20 cellular contexts compared by ENCODE assay signal in the genomic region with DNA sequence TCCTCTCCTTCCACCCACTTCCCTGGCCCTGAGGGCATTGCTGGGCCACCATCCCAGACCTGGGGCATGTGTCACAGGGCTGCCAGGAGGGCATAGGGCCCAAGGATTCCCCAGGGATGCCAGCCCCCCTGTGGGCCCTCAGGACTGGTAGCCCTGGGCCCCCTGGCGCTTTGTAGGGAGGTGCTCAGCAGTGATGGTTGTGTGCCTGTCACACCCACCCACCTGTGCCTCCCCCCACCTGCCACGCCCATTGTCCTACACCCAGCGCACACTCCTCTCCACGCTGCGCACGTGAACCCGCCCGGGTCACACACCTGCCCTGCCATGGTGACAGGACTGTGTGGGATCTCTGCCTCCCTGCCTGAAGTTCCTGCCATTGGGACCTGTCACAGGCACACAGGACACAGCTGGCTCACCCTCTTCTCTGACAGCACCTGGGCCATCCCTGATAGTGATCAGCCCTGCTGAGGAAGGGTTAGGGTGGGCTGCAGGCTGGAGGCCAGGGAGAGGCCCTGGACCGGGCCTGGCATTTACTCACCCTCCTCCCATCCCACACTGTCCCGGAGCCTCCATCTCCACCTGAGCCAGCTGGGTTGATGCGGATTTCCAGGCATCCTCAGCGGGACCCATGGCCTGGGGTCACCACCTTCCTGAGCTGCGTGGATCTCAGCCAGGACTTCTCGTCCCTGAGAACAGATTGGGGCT. TPM values are rescaled to one million over a fixed set of nuclear protein-coding genes. Genes with fewer than 3 reads are reported as not detected.
DNase-seq lines count a peak whose midpoint lies in the region; ATAC-seq and TF ChIP-seq lines count a peak whose summit lies in the region.
"Had no signal": no experiment of that assay in that cellular context is flagged by ENCODE, and none has a peak within 500 bp of the region (broad histone marks: within the 10 kb centered on the region; RNA-seq: fewer than 3 reads in every experiment).

No MANE protein-coding gene starts in this region.

- H3K9ac ChIP-seq in IMR-90 (ENCODE audit: low read depth, low read length) (no peak overlapping the region), mesendoderm (ENCODE audit: low read length) (no peak overlapping the region)

- H3K4me3 ChIP-seq in IMR-90 (ENCODE audit: insufficient read depth, low read depth, low read length): no peak overlapping the region
- no peak overlapping the region for H3K4me3 ChIP-seq in mesendoderm (ENCODE audit: low read length)
- H3K4me3 ChIP-seq: SJCRH30 had no signal

- H2AFZ ChIP-seq in IMR-90 (replicated peaks; ENCODE audit: low read length, poor library complexity): peak overlapping the region; percentile 2

- no peak overlapping the region for H4K91ac ChIP-seq in IMR-90 (ENCODE audit: insufficient read depth, low read depth, low read length)

- H3K14ac ChIP-seq in IMR-90 (replicated peaks; ENCODE audit: low read depth, low read length): no peak overlapping the region

- H3K4ac ChIP-seq in IMR-90 (ENCODE audit: low read depth, low read length): no peak overlapping the region
- H3K4ac ChIP-seq in mesendoderm (ENCODE audit: low read depth, low read length): no peak overlapping the region

- H2AK9ac ChIP-seq in IMR-90 (replicated peaks; ENCODE audit: low read depth, low read length, poor library complexity): peak overlapping the region; percentile 55

- H3K27ac ChIP-seq in IMR-90 (ENCODE audit: insufficient read depth, low read length) (no peak overlapping the region), mesendoderm (ENCODE audit: low read depth, low read length) (no peak overlapping the region)
- H3K27ac ChIP-seq: RWPE1, SJCRH30 had no signal

- H3K9me3 Mint-ChIP-seq in activated CD8-positive, alpha-beta memory T cell treated with anti-CD3 and anti-CD28 coated beads, Interleukin-2, amount 10 ng/mL, durations not matched to agents 7 days and 5 days (ENCODE audit: low read depth): no peaks in the 10 kb centered on the region
- H3K9me3 Mint-ChIP-seq in type B pancreatic cell: no peaks in the 10 kb centered on the region
- H3K9me3 Mint-ChIP-seq in stimulated activated effector memory CD8-positive, alpha-beta T cell treated with anti-CD3 and anti-CD28 coated beads, Interleukin-12 subunit alpha, Interleukin-12 subunit beta, amount 100 ng/mL, for 72 hours: no peaks in the 10 kb centered on the region
- no peaks in the 10 kb centered on the region for H3K9me3 Mint-ChIP-seq in activated T-cell treated with anti-CD3 and anti-CD28 coated beads, Interleukin-2, amount 50 U/mL, for 72 hours

- TF ChIP-seq RAD21 in IMR-90 (IDR thresholded peaks at IDR 0.05; ENCODE audit: low read length): no peak

- peaks cover 18% of the 10 kb centered on the region for H4K20me1 ChIP-seq in IMR-90 (ENCODE audit: insufficient read depth, low read length)

- 40% methylated on average over 1 of the region's 14 CpGs; no CpG with 5 or more reads in 1 of the 2 experiments for WGBS in IMR-90 (ENCODE audit: extremely low coverage in 2 of 2, insufficient read length in 1 of 2), 2 experiments
- no CpG with 5 or more reads among the region's 14 CpGs for WGBS in mesendoderm (ENCODE audit: extremely low coverage, insufficient coverage, low lambda C conversion rate)

- H3K79me2 ChIP-seq in mesendoderm (ENCODE audit: control insufficient read depth, insufficient read depth, low read length): no peaks in the 10 kb centered on the region

- H3K4me1 ChIP-seq in IMR-90 (ENCODE audit: control insufficient read depth, insufficient read depth, low read length) (peaks cover 7% of the 10 kb centered on the region; the same call in 1 of the 2 replicates), mesendoderm (ENCODE audit: control insufficient read depth, low read depth, low read length) (peaks cover 2% of the 10 kb centered on the region)
- H3K4me1 ChIP-seq: SJCRH30 had no signal

- H3K79me1 ChIP-seq in IMR-90 (ENCODE audit: low read depth in 1 of 2, low read length in 2 of 2) (peaks cover 0 to 12% of the 10 kb centered on the region in 2 experiments; a peak in 2 of 4 replicates), mesendoderm (ENCODE audit: low read length) (no peaks in the 10 kb centered on the region)

- H3K4me2 ChIP-seq in IMR-90 (ENCODE audit: low read depth, low read length) (no peak overlapping the region), mesendoderm (ENCODE audit: low read length) (no peak overlapping the region)

- H3K36me3 ChIP-seq in IMR-90 (ENCODE audit: control insufficient read depth, insufficient read depth, low read length) (peaks cover 3% of the 10 kb centered on the region; the same call in 1 of the 2 replicates), mesendoderm (ENCODE audit: control insufficient read depth, insufficient read depth, low read length) (no peaks in the 10 kb centered on the region)
- H3K36me3 ChIP-seq: SJCRH30 had no signal

- no peak overlapping the region for H3K23ac ChIP-seq in IMR-90 (ENCODE audit: low read depth, low read length)
- no peak overlapping the region for H3K23ac ChIP-seq in mesendoderm (ENCODE audit: low read length)

- H2BK5ac ChIP-seq in IMR-90 (ENCODE audit: low read depth, low read length, poor library complexity, severe bottlenecking): no peak overlapping the region
- no peak overlapping the region for H2BK5ac ChIP-seq in mesendoderm (ENCODE audit: low read length)

- dilution Hi-C loops in IMR-90 (cut with HindIII; ENCODE audit: low sequenced_read_pairs, unreplicated experiment): no loop called here

- no peak overlapping the region for H4K5ac ChIP-seq in IMR-90 (ENCODE audit: low read depth, low read length)
- no peak overlapping the region for H4K5ac ChIP-seq in mesendoderm (ENCODE audit: low read length)

- peak; percentile 9 for DNase-seq in activated CD8-positive, alpha-beta memory T cell treated with anti-CD3 and anti-CD28 coated beads, Interleukin-2, amount 50 U/mL, for 4 hours
- DNase-seq in activated CD8-positive, alpha-beta memory T cell treated with anti-CD3 and anti-CD28 coated beads, Interleukin-2, amount 10 ng/mL, durations not matched to agents 7 days and 5 days: no peak
- DNase-seq in IMR-90 (no peak), mesenteric fat pad (ENCODE audit: low spot score) (peak; percentile 87), type B pancreatic cell (ENCODE audit: extremely low spot score, unreplicated experiment) (peak; percentile 57), mesendoderm (no peak)
- no peak for DNase-seq in stimulated activated effector memory CD8-positive, alpha-beta T cell treated with anti-CD3 and anti-CD28 coated beads, Interleukin-12 subunit alpha, Interleukin-12 subunit beta, amount 100 ng/mL, for 72 hours (ENCODE audit: low spot score in 2 of 2)
- no peak for DNase-seq in activated T-cell treated with anti-CD3 and anti-CD28 coated beads, Interleukin-2, amount 50 U/mL, for 72 hours
- DNase-seq: C1 segment of cervical spinal cord; GF-D8; HCEC 1CT; KBM-7; MV-4-11; NCI-H1417; NCI-H2029; NCI-H2171; NCI-H446; NK-92 treated with Interleukin-12 subunit alpha and Interleukin-12 subunit beta, amount 100 ng/mL, for 24 hours; SJCRH30 had no signal

- intact Hi-C loops in IMR-90 (cut with micrococcal nuclease): no loop called here

- TF ChIP-seq CTCF in IMR-90 (conservative IDR thresholded peaks at IDR 0.05; ENCODE audit: low read depth, low read length) (no peak), type B pancreatic cell (conservative IDR thresholded peaks at IDR 0.05) (no peak)

- TF ChIP-seq POLR2A in IMR-90 (IDR thresholded peaks at IDR 0.05; ENCODE audit: low read depth, low read length): no peak

- no peaks in the 10 kb centered on the region for H3K36me3 Mint-ChIP-seq in activated CD8-positive, alpha-beta memory T cell treated with anti-CD3 and anti-CD28 coated beads, Interleukin-2, amount 10 ng/mL, durations not matched to agents 7 days and 5 days
- no peaks in the 10 kb centered on the region for H3K36me3 Mint-ChIP-seq in type B pancreatic cell
- no peaks in the 10 kb centered on the region for H3K36me3 Mint-ChIP-seq in stimulated activated effector memory CD8-positive, alpha-beta T cell treated with anti-CD3 and anti-CD28 coated beads, Interleukin-12 subunit alpha, Interleukin-12 subunit beta, amount 100 ng/mL, for 72 hours
- H3K36me3 Mint-ChIP-seq in activated T-cell treated with anti-CD3 and anti-CD28 coated beads, Interleukin-2, amount 50 U/mL, for 72 hours (ENCODE audit: insufficient read depth in 2 of 2): no peaks in the 10 kb centered on the region

- H4K8ac ChIP-seq in IMR-90 (ENCODE audit: low read depth in 2 of 2, low read length in 2 of 2) (no peak overlapping the region), mesendoderm (ENCODE audit: low read depth, low read length) (no peak overlapping the region)

- in situ Hi-C loops in IMR-90 (cut with MboI; ENCODE audit: low sequenced_read_pairs): no loop called here

- no peak overlapping the region for H2BK20ac ChIP-seq in IMR-90 (ENCODE audit: low read depth, low read length)

- H3K4me1 Mint-ChIP-seq in activated CD8-positive, alpha-beta memory T cell treated with anti-CD3 and anti-CD28 coated beads, Interleukin-2, amount 10 ng/mL, durations not matched to agents 7 days and 5 days: peaks cover 7% of the 10 kb centered on the region
- peaks cover 6% of the 10 kb centered on the region for H3K4me1 Mint-ChIP-seq in type B pancreatic cell (ENCODE audit: unreplicated experiment)
- H3K4me1 Mint-ChIP-seq in stimulated activated effector memory CD8-positive, alpha-beta T cell treated with anti-CD3 and anti-CD28 coated beads, Interleukin-12 subunit alpha, Interleukin-12 subunit beta, amount 100 ng/mL, for 72 hours: no peaks in the 10 kb centered on the region
- peaks cover 4% of the 10 kb centered on the region for H3K4me1 Mint-ChIP-seq in activated T-cell treated with anti-CD3 and anti-CD28 coated beads, Interleukin-2, amount 50 U/mL, for 72 hours (ENCODE audit: low read depth)

- H3K18ac ChIP-seq in IMR-90 (ENCODE audit: low read depth, low read length) (no peak overlapping the region), mesendoderm (ENCODE audit: low read length) (no peak overlapping the region)

- CTCF ChIA-PET in activated CD8-positive, alpha-beta memory T cell treated with anti-CD3 and anti-CD28 coated beads, Interleukin-2, amount 10 ng/mL, durations not matched to agents 7 days and 5 days (lab: Charles Lee): no interaction called here
- CTCF ChIA-PET in IMR-90 (lab: Yijun Ruan, JAX): no interaction called here

- no TSS peak for BruUV-seq in IMR-90 (replicated peaks; lab: Mats Ljungman, UMichigan)

- no peak overlapping the region for H2BK120ac ChIP-seq in IMR-90 (ENCODE audit: low read depth, low read length)
- no peak overlapping the region for H2BK120ac ChIP-seq in mesendoderm (ENCODE audit: low read depth, low read length)

- H3K27me3 Mint-ChIP-seq in activated CD8-positive, alpha-beta memory T cell treated with anti-CD3 and anti-CD28 coated beads, Interleukin-2, amount 10 ng/mL, durations not matched to agents 7 days and 5 days: peaks cover 9% of the 10 kb centered on the region
- H3K27me3 Mint-ChIP-seq in type B pancreatic cell: no peaks in the 10 kb centered on the region
- H3K27me3 Mint-ChIP-seq in activated T-cell treated with anti-CD3 and anti-CD28 coated beads, Interleukin-2, amount 50 U/mL, for 72 hours (ENCODE audit: low read depth): no peaks in the 10 kb centered on the region

- H3K9me1 ChIP-seq in IMR-90 (ENCODE audit: insufficient read depth, low read length): 0 out of 2 replicates have a peak, but pooled peaks cover 4% of the 10 kb centered on the region

- H3K4me3 Mint-ChIP-seq in activated CD8-positive, alpha-beta memory T cell treated with anti-CD3 and anti-CD28 coated beads, Interleukin-2, amount 10 ng/mL, durations not matched to agents 7 days and 5 days: no peak overlapping the region
- no peak overlapping the region for H3K4me3 Mint-ChIP-seq in type B pancreatic cell
- H3K4me3 Mint-ChIP-seq in stimulated activated effector memory CD8-positive, alpha-beta T cell treated with anti-CD3 and anti-CD28 coated beads, Interleukin-12 subunit alpha, Interleukin-12 subunit beta, amount 100 ng/mL, for 72 hours: no peak overlapping the region
- H3K4me3 Mint-ChIP-seq in activated T-cell treated with anti-CD3 and anti-CD28 coated beads, Interleukin-2, amount 50 U/mL, for 72 hours: no peak overlapping the region

- H2AK5ac ChIP-seq in IMR-90 (ENCODE audit: low read depth, low read length) (no peak overlapping the region), mesendoderm (ENCODE audit: low read length) (no peak overlapping the region)

- ATAC-seq in activated CD8-positive, alpha-beta memory T cell treated with anti-CD3 and anti-CD28 coated beads, Interleukin-2, amount 10 ng/mL, durations not matched to agents 7 days and 5 days: no peak
- ATAC-seq in IMR-90 (ENCODE audit: low read depth): no peak
- no peak for ATAC-seq in stimulated activated effector memory CD8-positive, alpha-beta T cell treated with anti-CD3 and anti-CD28 coated beads, Interleukin-12 subunit alpha, Interleukin-12 subunit beta, amount 100 ng/mL, for 72 hours
- ATAC-seq in activated T-cell treated with anti-CD3 and anti-CD28 coated beads, Interleukin-2, amount 50 U/mL, for 72 hours (replicated peaks in 1 of 2): no peak

- no peaks in the 10 kb centered on the region for H3K9me3 ChIP-seq in IMR-90 (ENCODE audit: control insufficient read depth, insufficient read depth, low read length)
- H3K9me3 ChIP-seq: SJCRH30 had no signal

- POLR2A ChIA-PET in IMR-90 (lab: Charles Lee; ENCODE audit: unreplicated experiment): no interaction called here

- H3K56ac ChIP-seq in IMR-90 (ENCODE audit: extremely low read depth, insufficient read depth, low read length) (no peak overlapping the region), mesendoderm (ENCODE audit: low read length) (no peak overlapping the region)

- H2BK15ac ChIP-seq in IMR-90 (ENCODE audit: low read depth, low read length) (no peak overlapping the region), mesendoderm (replicated peaks; ENCODE audit: low read depth) (no peak overlapping the region)

- no peak overlapping the region for H3K27ac Mint-ChIP-seq in activated CD8-positive, alpha-beta memory T cell treated with anti-CD3 and anti-CD28 coated beads, Interleukin-2, amount 10 ng/mL, durations not matched to agents 7 days and 5 days
- no peak overlapping the region for H3K27ac Mint-ChIP-seq in type B pancreatic cell
- no peak overlapping the region for H3K27ac Mint-ChIP-seq in stimulated activated effector memory CD8-positive, alpha-beta T cell treated with anti-CD3 and anti-CD28 coated beads, Interleukin-12 subunit alpha, Interleukin-12 subunit beta, amount 100 ng/mL, for 72 hours
- H3K27ac Mint-ChIP-seq in activated T-cell treated with anti-CD3 and anti-CD28 coated beads, Interleukin-2, amount 50 U/mL, for 72 hours: no peak overlapping the region

- H3K27me3 ChIP-seq in IMR-90 (ENCODE audit: control insufficient read depth, insufficient read depth, low read length): no peaks in the 10 kb centered on the region
- H3K27me3 ChIP-seq in mesendoderm (ENCODE audit: insufficient read depth, low read length, poor library complexity): no peaks in the 10 kb centered on the region
- H3K27me3 ChIP-seq: SJCRH30 had no signal

RNA-seq across cellular contexts. Expression of gene WTIP, which starts 23.9 kb away (rescaled TPM):
- total RNA-seq in activated CD8-positive, alpha-beta memory T cell treated with anti-CD3 and anti-CD28 coated beads, Interleukin-2, amount 10 ng/mL, durations not matched to agents 7 days and 5 days: under 1 TPM; 0.33 to 0.99 TPM
- 35.0 and 48.9 TPM in 2 replicates for total RNA-seq in IMR-90 (2012; rRNA removed)
- 30.3 and 30.7 TPM in 2 replicates for polyA plus RNA-seq in IMR-90 (2012; rRNA removed)
- polyA plus RNA-seq in IMR-90 (2012; cell fraction: cytosol; rRNA removed): 25.9 and 38.5 TPM in 2 replicates
- polyA plus RNA-seq in IMR-90 (2012; cell fraction: nucleus; rRNA removed; ENCODE audit: low replicate concordance): 19.3 and 41.0 TPM in 2 replicates
- total RNA-seq in mesenteric fat pad: 25.3 TPM
- total RNA-seq in type B pancreatic cell (ENCODE audit: low replicate concordance): 23.9 and 29.3 TPM in 2 replicates
- total RNA-seq in activated T-cell treated with anti-CD3 and anti-CD28 coated beads, Interleukin-2, amount 50 U/mL, for 72 hours: under 1 TPM; 0.30 to 0.70 TPM
- 7.2 TPM for polyA plus RNA-seq in mesendoderm (2013, experiment 1 of 2)
- 7.3 TPM for polyA plus RNA-seq in mesendoderm (2013, experiment 2 of 2)

Comparison
In these comparisons a context has a peak if more than half of its experiments do, and no peak if none do; other contexts are left out.
1. DNase-seq: peak in activated CD8-positive, alpha-beta memory T cell treated with anti-CD3 and anti-CD28 coated beads, Interleukin-2, amount 50 U/mL, for 4 hours (single experiment), mesenteric fat pad (single experiment) and type B pancreatic cell (single experiment); none in activated CD8-positive, alpha-beta memory T cell treated with anti-CD3 and anti-CD28 coated beads, Interleukin-2, amount 10 ng/mL, durations not matched to agents 7 days and 5 days (single experiment), IMR-90 (single experiment), stimulated activated effector memory CD8-positive, alpha-beta T cell treated with anti-CD3 and anti-CD28 coated beads, Interleukin-12 subunit alpha, Interleukin-12 subunit beta, amount 100 ng/mL, for 72 hours (0 of 2), activated T-cell treated with anti-CD3 and anti-CD28 coated beads, Interleukin-2, amount 50 U/mL, for 72 hours (0 of 2) and mesendoderm (single experiment).
2. RNA of gene WTIP, which starts 23.9 kb away (total RNA-seq): 35.0 to 48.9 TPM in IMR-90, 25.3 TPM in mesenteric fat pad (single experiment) and 23.9 to 29.3 TPM in type B pancreatic cell; 0.33 to 0.99 TPM in activated CD8-positive, alpha-beta memory T cell treated with anti-CD3 and anti-CD28 coated beads, Interleukin-2, amount 10 ng/mL, durations not matched to agents 7 days and 5 days and 0.30 to 0.70 TPM in activated T-cell treated with anti-CD3 and anti-CD28 coated beads, Interleukin-2, amount 50 U/mL, for 72 hours; every median in the first group is over 10 times any median in the second.